In genomic region chr16:4614571-4615388, GRCh38 we compare ENCODE assay signal across 1 cellular context.
A peak's percentile ranks its signal among the peaks of the same experiment; 100 is the strongest.
TF ChIP-seq lines count a peak whose summit lies in the region.

Gene UBALD1, minus strand, starts transcription at chr16:4614888. Its CDS starts 91 bp downstream, at chr16:4614797.

TF ChIP-seq in GM12878, 131 proteins besides CTCF, POLR2A, EP300 and RAD21 (continued from another document):
- TF ChIP-seq, protein P1, sequence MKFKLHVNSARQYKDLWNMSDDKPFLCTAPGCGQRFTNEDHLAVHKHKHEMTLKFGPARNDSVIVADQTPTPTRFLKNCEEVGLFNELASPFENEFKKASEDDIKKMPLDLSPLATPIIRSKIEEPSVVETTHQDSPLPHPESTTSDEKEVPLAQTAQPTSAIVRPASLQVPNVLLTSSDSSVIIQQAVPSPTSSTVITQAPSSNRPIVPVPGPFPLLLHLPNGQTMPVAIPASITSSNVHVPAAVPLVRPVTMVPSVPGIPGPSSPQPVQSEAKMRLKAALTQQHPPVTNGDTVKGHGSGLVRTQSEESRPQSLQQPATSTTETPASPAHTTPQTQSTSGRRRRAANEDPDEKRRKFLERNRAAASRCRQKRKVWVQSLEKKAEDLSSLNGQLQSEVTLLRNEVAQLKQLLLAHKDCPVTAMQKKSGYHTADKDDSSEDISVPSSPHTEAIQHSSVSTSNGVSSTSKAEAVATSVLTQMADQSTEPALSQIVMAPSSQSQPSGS (IDR thresholded peaks at IDR 0.05; ENCODE audit: low read length): no peak
- TF ChIP-seq IKZF2 (IDR thresholded peaks at IDR 0.05): no peak
- TF ChIP-seq HDAC2 (IDR thresholded peaks at IDR 0.05): no peak
- peak; percentile 88; the same call in 1 of the 2 replicates for TF ChIP-seq BACH1 (IDR thresholded peaks at IDR 0.05; ENCODE audit: borderline replicate concordance)
- TF ChIP-seq, protein P2, sequence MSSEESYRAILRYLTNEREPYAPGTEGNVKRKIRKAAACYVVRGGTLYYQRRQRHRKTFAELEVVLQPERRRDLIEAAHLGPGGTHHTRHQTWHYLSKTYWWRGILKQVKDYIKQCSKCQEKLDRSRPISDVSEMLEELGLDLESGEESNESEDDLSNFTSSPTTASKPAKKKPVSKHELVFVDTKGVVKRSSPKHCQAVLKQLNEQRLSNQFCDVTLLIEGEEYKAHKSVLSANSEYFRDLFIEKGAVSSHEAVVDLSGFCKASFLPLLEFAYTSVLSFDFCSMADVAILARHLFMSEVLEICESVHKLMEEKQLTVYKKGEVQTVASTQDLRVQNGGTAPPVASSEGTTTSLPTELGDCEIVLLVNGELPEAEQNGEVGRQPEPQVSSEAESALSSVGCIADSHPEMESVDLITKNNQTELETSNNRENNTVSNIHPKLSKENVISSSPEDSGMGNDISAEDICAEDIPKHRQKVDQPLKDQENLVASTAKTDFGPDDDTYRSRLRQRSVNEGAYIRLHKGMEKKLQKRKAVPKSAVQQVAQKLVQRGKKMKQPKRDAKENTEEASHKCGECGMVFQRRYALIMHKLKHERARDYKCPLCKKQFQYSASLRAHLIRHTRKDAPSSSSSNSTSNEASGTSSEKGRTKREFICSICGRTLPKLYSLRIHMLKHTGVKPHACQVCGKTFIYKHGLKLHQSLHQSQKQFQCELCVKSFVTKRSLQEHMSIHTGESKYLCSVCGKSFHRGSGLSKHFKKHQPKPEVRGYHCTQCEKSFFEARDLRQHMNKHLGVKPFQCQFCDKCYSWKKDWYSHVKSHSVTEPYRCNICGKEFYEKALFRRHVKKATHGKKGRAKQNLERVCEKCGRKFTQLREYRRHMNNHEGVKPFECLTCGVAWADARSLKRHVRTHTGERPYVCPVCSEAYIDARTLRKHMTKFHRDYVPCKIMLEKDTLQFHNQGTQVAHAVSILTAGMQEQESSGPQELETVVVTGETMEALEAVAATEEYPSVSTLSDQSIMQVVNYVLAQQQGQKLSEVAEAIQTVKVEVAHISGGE (CRISPR knock-in tag; IDR thresholded peaks at IDR 0.05): no peak
- TF ChIP-seq TARDBP (IDR thresholded peaks at IDR 0.05; ENCODE audit: borderline replicate concordance): no peak
